ENCODE assay signal across 1 cellular context in genomic region chr22:50207383-50208031, GRCh38.
A peak's percentile ranks its signal among the peaks of the same experiment; 100 is the strongest.
TF ChIP-seq lines count a peak whose summit lies in the region.

No MANE protein-coding gene starts in this region.

TF ChIP-seq in GM12878, 131 proteins besides CTCF, POLR2A, EP300 and RAD21:
- TF ChIP-seq TCF12 (IDR thresholded peaks at IDR 0.05; ENCODE audit: low read depth, low read length) (no peak), BHLHE40 (IDR thresholded peaks at IDR 0.05; ENCODE audit: borderline replicate concordance in 1 of 2, low read depth in 2 of 2, low read length in 1 of 2) (0 out of 4 replicates have a peak, but pooled peaks of 1 of the 2 experiments have one; percentile 7)
TF ChIP-seq in GM12878: peak in this region for 1.
